ENCODE assay signal across 9 cellular contexts in the genomic region with DNA sequence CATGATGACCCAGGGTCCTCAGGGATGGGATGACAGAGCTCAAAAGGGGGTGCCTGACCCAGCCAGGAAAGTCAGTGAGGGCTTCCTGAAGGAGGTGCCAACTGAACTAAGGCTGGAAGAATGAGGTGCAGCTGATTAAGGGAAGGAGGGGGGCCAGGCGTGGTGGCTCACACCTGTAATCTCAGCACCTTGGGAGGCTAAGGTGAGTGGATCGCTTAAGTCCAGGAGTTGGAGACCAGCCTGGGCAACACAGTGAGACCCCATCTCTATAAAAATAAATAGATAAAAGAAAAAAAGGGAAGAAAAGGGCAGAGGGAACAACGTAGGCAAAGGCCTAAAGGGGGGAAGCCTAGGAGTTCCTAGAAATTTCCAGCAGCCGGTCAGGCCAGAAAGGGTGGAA. TPM values are rescaled to one million over a fixed set of nuclear protein-coding genes. Genes with fewer than 3 reads are reported as not detected.
DNase-seq lines count a peak whose midpoint lies in the region; ATAC-seq and TF ChIP-seq lines count a peak whose summit lies in the region.
"Had no signal": no experiment of that assay in that cellular context is flagged by ENCODE, and none has a peak within 500 bp of the region (broad histone marks: within the 10 kb centered on the region; RNA-seq: fewer than 3 reads in every experiment).

No MANE protein-coding gene starts in this region.

- H3K27me3 Mint-ChIP-seq in naive thymus-derived CD8-positive, alpha-beta T cell, result no peaks in the 10 kb centered on the region
- H3K27me3 Mint-ChIP-seq: activated naive CD8-positive, alpha-beta T cell treated with anti-CD3 and anti-CD28 coated beads, Interleukin-2, amount 10 ng/mL, durations not matched to agents 7 days and 5 days had no signal

- whole genome bisulfite sequencing in right cardiac atrium, result 74% methylated on average over 4 of the region's 4 CpGs
- WGBS in urinary bladder, result 78% methylated on average over 4 of the region's 4 CpGs

- H3K9me3 Mint-ChIP-seq in naive thymus-derived CD8-positive, alpha-beta T cell, result no peaks in the 10 kb centered on the region
- H3K9me3 Mint-ChIP-seq: activated naive CD8-positive, alpha-beta T cell treated with anti-CD3 and anti-CD28 coated beads, Interleukin-2, amount 10 ng/mL, durations not matched to agents 7 days and 5 days had no signal

- H3K4me1 ChIP-seq in left ventricle myocardium inferior, result peaks cover 13% of the 10 kb centered on the region
- no peaks in the 10 kb centered on the region for H3K4me1 ChIP-seq in right cardiac atrium (ENCODE audit: control insufficient read depth, insufficient read depth, low read length)
- no peaks in the 10 kb centered on the region for H3K4me1 ChIP-seq in urinary bladder (ENCODE audit: insufficient read depth)

- H3K4me3 Mint-ChIP-seq in naive thymus-derived CD8-positive, alpha-beta T cell, result peak overlapping the region; percentile 81 to 93 (median 86)

- DNase-seq in left ventricle myocardium inferior (no peak), right cardiac atrium (no peak), coronary artery (ENCODE audit: low spot score) (no peak), AG08395 (ENCODE audit: low spot score) (no peak)
- DNase-seq in naive thymus-derived CD8-positive, alpha-beta T cell, result no peak
- no peak for DNase-seq in NK-92 treated with Interleukin-12 subunit alpha and Interleukin-12 subunit beta, amount 100 ng/mL, for 24 hours (lab: John Stamatoyannopoulos, UW)

- TF ChIP-seq CTCF in left ventricle myocardium inferior (IDR thresholded peaks at IDR 0.05; ENCODE audit: borderline replicate concordance), result no peak
- no peak for TF ChIP-seq CTCF in coronary artery (IDR thresholded peaks at IDR 0.05)

- peaks cover 0 to 17% (median 9%) of the 10 kb centered on the region in 3 donors for H3K36me3 Mint-ChIP-seq in naive thymus-derived CD8-positive, alpha-beta T cell

- ATAC-seq in right cardiac atrium (no peak), HG03457 (IDR thresholded peaks at IDR 0.05; ENCODE audit: unreplicated experiment) (no peak)
- no peak for ATAC-seq in naive thymus-derived CD8-positive, alpha-beta T cell

- no peaks in the 10 kb centered on the region for H3K9me3 ChIP-seq in left ventricle myocardium inferior (replicated peaks)
- H3K9me3 ChIP-seq in right cardiac atrium (ENCODE audit: control insufficient read depth, low read length), result no peaks in the 10 kb centered on the region

- POLR2A ChIA-PET in naive thymus-derived CD8-positive, alpha-beta T cell (lab: Charles Lee), result interaction anchor here (1.6 to 5.9 kb wide), 2 partner anchors 10 to 30 kb away, joined by 4 to 71 read pairs; partner anchors contain the start of genes LYPD3 and PHLDB3

- H3K27me3 ChIP-seq in left ventricle myocardium inferior (ENCODE audit: low read depth) (no peaks in the 10 kb centered on the region), right cardiac atrium (ENCODE audit: control insufficient read depth, insufficient read depth) (no peaks in the 10 kb centered on the region)

- no peaks in the 10 kb centered on the region for H3K36me3 ChIP-seq in left ventricle myocardium inferior
- no peaks in the 10 kb centered on the region for H3K36me3 ChIP-seq in urinary bladder (ENCODE audit: insufficient read depth)

- peak overlapping the region; percentile 51 to 100 (median 99) for H3K27ac Mint-ChIP-seq in naive thymus-derived CD8-positive, alpha-beta T cell
- H3K27ac Mint-ChIP-seq: activated naive CD8-positive, alpha-beta T cell treated with anti-CD3 and anti-CD28 coated beads, Interleukin-2, amount 10 ng/mL, durations not matched to agents 7 days and 5 days had no signal

- intact Hi-C loops in left ventricle myocardium inferior (cut with micrococcal nuclease) (no loop called here), right cardiac atrium (cut with DNase I) (no loop called here)

- H3K27ac ChIP-seq in left ventricle myocardium inferior (replicated peaks) (peak overlapping the region; percentile 81), right cardiac atrium (ENCODE audit: low read length) (no peak overlapping the region), coronary artery (peak overlapping the region; percentile 65 to 86), urinary bladder (ENCODE audit: low read depth) (peak overlapping the region; percentile 55)

- H3K4me3 ChIP-seq in left ventricle myocardium inferior, result peak overlapping the region; percentile 66
- no peak overlapping the region for H3K4me3 ChIP-seq in right cardiac atrium (ENCODE audit: low read length)
- no peak overlapping the region for H3K4me3 ChIP-seq in coronary artery
- H3K4me3 ChIP-seq in urinary bladder (ENCODE audit: low read depth, low read length), result no peak overlapping the region

- peaks cover 20 to 58% (median 49%) of the 10 kb centered on the region in 4 donors for H3K4me1 Mint-ChIP-seq in naive thymus-derived CD8-positive, alpha-beta T cell

RNA-seq across cellular contexts. Expression of gene LYPD3, which starts 9.1 kb away (rescaled TPM):
- 0.38 TPM for total RNA-seq in left ventricle myocardium inferior
- 1 to 10 TPM in 1 of 4 donors, under 1 TPM in 3; 0.53 to 1.5 (median 0.75) TPM for total RNA-seq in right cardiac atrium
- polyA plus RNA-seq in right cardiac atrium, result 0.97 TPM
- total RNA-seq in naive thymus-derived CD8-positive, alpha-beta T cell, result 1 to 10 TPM; 5.4 to 6.1 TPM
- polyA plus RNA-seq in naive thymus-derived CD8-positive, alpha-beta T cell, result 1 to 10 TPM; 6.2 to 9.3 (median 8.3) TPM
- total RNA-seq in urinary bladder, result 2.8 TPM
- polyA plus RNA-seq in urinary bladder, result 7.7 TPM

RNA-seq across cellular contexts. Expression of gene PHLDB3, which starts 30.1 kb away (rescaled TPM):
- 4.5 TPM for total RNA-seq in left ventricle myocardium inferior
- 10 to 100 TPM in 2 of 4 donors, 1 to 10 TPM in 2; 6.3 to 11.4 (median 8.7) TPM for total RNA-seq in right cardiac atrium
- 6.9 TPM for polyA plus RNA-seq in right cardiac atrium
- 10 to 100 TPM; 46.0 to 48.6 TPM for total RNA-seq in naive thymus-derived CD8-positive, alpha-beta T cell
- polyA plus RNA-seq in naive thymus-derived CD8-positive, alpha-beta T cell, result 1 to 10 TPM; 3.5 to 7.2 (median 4.5) TPM
- total RNA-seq in urinary bladder, result 10.7 TPM
- 12.4 TPM for polyA plus RNA-seq in urinary bladder

RNA-seq across cellular contexts. Expression of gene ETHE1, which starts 52.5 kb away (rescaled TPM):
- total RNA-seq in left ventricle myocardium inferior (14.6 TPM), right cardiac atrium (10 to 100 TPM; 12.6 to 18.2 (median 14.9) TPM), urinary bladder (27.6 TPM)
- polyA plus RNA-seq in right cardiac atrium (14.1 TPM), urinary bladder (60.1 TPM)
- total RNA-seq in naive thymus-derived CD8-positive, alpha-beta T cell, result 10 to 100 TPM; 23.9 to 24.8 TPM
- 10 to 100 TPM; 62.0 to 78.7 (median 64.5) TPM for polyA plus RNA-seq in naive thymus-derived CD8-positive, alpha-beta T cell

RNA-seq across cellular contexts. Expression of gene ZNF575, which starts 58.5 kb away (rescaled TPM):
- total RNA-seq in left ventricle myocardium inferior, result 1.1 TPM
- 1 to 10 TPM; 1.4 to 3.2 (median 2.4) TPM for total RNA-seq in right cardiac atrium
- polyA plus RNA-seq in right cardiac atrium, result 0.97 TPM
- 1 to 10 TPM; 5.1 to 5.3 TPM for total RNA-seq in naive thymus-derived CD8-positive, alpha-beta T cell
- polyA plus RNA-seq in naive thymus-derived CD8-positive, alpha-beta T cell, result 1 to 10 TPM; 1.7 to 4.1 (median 3.0) TPM
- 0.42 TPM for total RNA-seq in urinary bladder
- polyA plus RNA-seq in urinary bladder, result 2.3 TPM

RNA-seq across cellular contexts. Expression of gene TEX101, which starts 59.8 kb away (rescaled TPM):
- total RNA-seq in left ventricle myocardium inferior (not detected), right cardiac atrium (not detected), urinary bladder (not detected)
- polyA plus RNA-seq in right cardiac atrium (not detected), urinary bladder (not detected)
- not detected for total RNA-seq in naive thymus-derived CD8-positive, alpha-beta T cell
- polyA plus RNA-seq in naive thymus-derived CD8-positive, alpha-beta T cell, result not detected
- total RNA-seq: activated naive CD8-positive, alpha-beta T cell treated with anti-CD3 and anti-CD28 coated beads, Interleukin-2, amount 10 ng/mL, durations not matched to agents 7 days and 5 days had no signal
